In the genomic region with DNA sequence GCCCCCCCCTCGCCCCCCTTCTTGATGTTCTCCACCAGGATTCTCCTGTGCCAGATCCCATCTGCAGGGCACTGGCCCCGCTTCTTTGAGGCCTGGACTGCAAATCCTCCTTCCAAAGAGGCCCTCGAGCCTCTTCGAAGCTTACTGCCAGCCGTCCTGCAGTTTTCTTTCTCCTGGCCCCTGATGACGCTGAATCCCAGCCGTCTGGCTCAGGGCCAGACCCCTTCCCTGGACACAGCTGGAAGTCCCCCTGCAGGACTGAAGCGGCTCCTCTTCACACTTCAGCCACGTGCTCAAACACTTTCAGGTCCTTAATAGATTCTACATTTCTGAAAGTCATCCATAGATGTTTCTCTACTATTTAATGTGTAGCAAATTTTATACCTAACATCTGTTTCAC, we compare ENCODE assay signal across 11 cellular contexts.
DNase-seq lines count a peak whose midpoint lies in the region; ATAC-seq, FAIRE-seq and TF ChIP-seq lines count a peak whose summit lies in the region.
"Had no signal": no experiment of that assay in that cellular context is flagged by ENCODE, and none has a peak within 500 bp of the region (broad histone marks: within the 10 kb centered on the region; RNA-seq: fewer than 3 reads in every experiment).

No MANE protein-coding gene starts in this region.

- CTCF ChIA-PET in activated CD8-positive, alpha-beta memory T cell treated with anti-CD3 and anti-CD28 coated beads, Interleukin-2, amount 10 ng/mL, durations not matched to agents 7 days and 5 days (lab: Charles Lee) = interaction anchor here (1.5 kb wide), 1 partner anchor 67 kb away, joined by 5 read pairs; no protein-coding TSS in a partner anchor

- no peaks in the 10 kb centered on the region for H3K9me3 Mint-ChIP-seq in activated CD8-positive, alpha-beta memory T cell treated with anti-CD3 and anti-CD28 coated beads, Interleukin-2, amount 10 ng/mL, durations not matched to agents 7 days and 5 days (ENCODE audit: low read depth)

- H3K36me3 ChIP-seq in fibroblast of lung (ENCODE audit: control insufficient read depth, insufficient read depth, low read length) (peaks cover 4% of the 10 kb centered on the region), psoas muscle (ENCODE audit: insufficient read depth in 1 of 2, low read depth in 1 of 2) (peaks cover 8 to 20% of the 10 kb centered on the region in 2 donors)

- peak in 1 of 2 donors; percentile 19 for TF ChIP-seq CTCF in fibroblast of lung (conservative IDR thresholded peaks at IDR 0.05 in 1 of 2, IDR thresholded peaks at IDR 0.05 in 1 of 2; ENCODE audit: low read depth in 1 of 2, low read length in 2 of 2)
- TF ChIP-seq CTCF in psoas muscle (IDR thresholded peaks at IDR 0.05) = no peak

- H3K4me3 ChIP-seq in GM08714 (ENCODE audit: low read length) (peak overlapping the region; percentile 57; the same call in 1 of the 2 replicates), fibroblast of lung (replicated peaks in 1 of 4; ENCODE audit: control extremely low read depth in 1 of 4, insufficient read depth in 1 of 4, low read depth in 3 of 4, low read length in 4 of 4) (no peak overlapping the region), psoas muscle (no peak overlapping the region)
- H3K4me3 ChIP-seq: adrenal gland had no signal

- peak; percentile 77 for DNase-seq in NCI-H345 treated with DMSO at 0.1 percent for 48 hours (lab: John Stamatoyannopoulos, UW; ENCODE audit: unreplicated experiment)
- DNase-seq in fibroblast of lung (ENCODE audit: low read depth in 2 of 2) = peak; percentile 58 to 76
- DNase-seq in psoas muscle = peak in 1 of 2 donors; percentile 65
- DNase-seq in effector CD8-positive, alpha-beta T cell (lab: John Stamatoyannopoulos, UW) = no peak
- no peak for DNase-seq in HTR-8/SVneo (ENCODE audit: insufficient read length, low spot score)
- no peak for DNase-seq in activated CD8-positive, alpha-beta memory T cell treated with anti-CD3 and anti-CD28 coated beads, Interleukin-2, amount 10 ng/mL, durations not matched to agents 7 days and 5 days
- DNase-seq: activated CD4-positive, alpha-beta T cell treated with anti-CD3 and anti-CD28 coated beads, Interleukin-2, amount 50 U/mL, for 1 hour; stimulated activated CD4-positive, alpha-beta T cell treated with anti-CD3 and anti-CD28 coated beads, Interleukin-1b, Interleukin-23, amount 100 ng/mL, for 48 hours had no signal

- H3K4me3 Mint-ChIP-seq in activated CD8-positive, alpha-beta memory T cell treated with anti-CD3 and anti-CD28 coated beads, Interleukin-2, amount 10 ng/mL, durations not matched to agents 7 days and 5 days = no peak overlapping the region

- no peaks in the 10 kb centered on the region for H3K27me3 ChIP-seq in fibroblast of lung (ENCODE audit: control insufficient read depth, insufficient read depth, low read length)
- H3K27me3 ChIP-seq in psoas muscle (ENCODE audit: insufficient read depth in 3 of 3, low read length in 2 of 3) = no peaks in the 10 kb centered on the region
- H3K27me3 ChIP-seq: adrenal gland had no signal

- H3K4me1 Mint-ChIP-seq in activated CD8-positive, alpha-beta memory T cell treated with anti-CD3 and anti-CD28 coated beads, Interleukin-2, amount 10 ng/mL, durations not matched to agents 7 days and 5 days = peaks cover 5% of the 10 kb centered on the region

- no peak overlapping the region for H3K27ac ChIP-seq in fibroblast of lung (ENCODE audit: insufficient read depth, low read length)
- no peak overlapping the region for H3K27ac ChIP-seq in psoas muscle
- H3K27ac ChIP-seq: adrenal gland had no signal

- intact Hi-C loops in psoas muscle (cut with DNase I) = no loop called here

- ATAC-seq in psoas muscle = peak in 3 of 4 donors; percentile 30 to 43 (median 43)
- no peak for ATAC-seq in activated CD8-positive, alpha-beta memory T cell treated with anti-CD3 and anti-CD28 coated beads, Interleukin-2, amount 10 ng/mL, durations not matched to agents 7 days and 5 days

- peaks cover 17% of the 10 kb centered on the region for H3K36me3 Mint-ChIP-seq in activated CD8-positive, alpha-beta memory T cell treated with anti-CD3 and anti-CD28 coated beads, Interleukin-2, amount 10 ng/mL, durations not matched to agents 7 days and 5 days

- H3K79me2 ChIP-seq in fibroblast of lung (ENCODE audit: control insufficient read depth, insufficient read depth, low read length) = no peaks in the 10 kb centered on the region

- no peak overlapping the region for H3K27ac Mint-ChIP-seq in activated CD8-positive, alpha-beta memory T cell treated with anti-CD3 and anti-CD28 coated beads, Interleukin-2, amount 10 ng/mL, durations not matched to agents 7 days and 5 days

- H3K9ac ChIP-seq in fibroblast of lung (ENCODE audit: insufficient read depth, low read length) = no peak overlapping the region

- H4K20me1 ChIP-seq in fibroblast of lung (ENCODE audit: control insufficient read depth, extremely low read depth, insufficient read depth, low read length) = no peaks in the 10 kb centered on the region

- WGBS in psoas muscle, 3 donors = 31 to 44% (median 38%) methylated on average over 9 of the region's 9 CpGs

- H2AFZ ChIP-seq in fibroblast of lung (ENCODE audit: low read length) = no peak overlapping the region

- no peak for FAIRE-seq in HTR-8/SVneo (lab: Jason Lieb, UNC)
- FAIRE-seq: frontal cortex had no signal

- H3K9me3 ChIP-seq in fibroblast of lung (ENCODE audit: control insufficient read depth, insufficient read depth, low read depth, low read length) (no peaks in the 10 kb centered on the region), psoas muscle (no peaks in the 10 kb centered on the region)

- H3K4me1 ChIP-seq in fibroblast of lung (ENCODE audit: control insufficient read depth, extremely low read depth, insufficient read depth, low read length) (no peaks in the 10 kb centered on the region), psoas muscle (peaks cover 4% of the 10 kb centered on the region)

- H3K27me3 Mint-ChIP-seq in activated CD8-positive, alpha-beta memory T cell treated with anti-CD3 and anti-CD28 coated beads, Interleukin-2, amount 10 ng/mL, durations not matched to agents 7 days and 5 days = no peaks in the 10 kb centered on the region

- H3K4me2 ChIP-seq in fibroblast of lung (ENCODE audit: extremely low read depth, insufficient read depth, low read length) = no peak overlapping the region

Comparison
In these comparisons a context has a peak if more than half of its experiments do, and no peak if none do; other contexts are left out.
1. DNase-seq: peak in NCI-H345 treated with DMSO at 0.1 percent for 48 hours (single experiment) and fibroblast of lung (2 of 2); none in effector CD8-positive, alpha-beta T cell (single experiment), HTR-8/SVneo (single experiment) and activated CD8-positive, alpha-beta memory T cell treated with anti-CD3 and anti-CD28 coated beads, Interleukin-2, amount 10 ng/mL, durations not matched to agents 7 days and 5 days (single experiment).